Comparison of ENCODE assay signal across 8 cellular contexts in genomic region chr2:137823196-137823595, GRCh38.
"Had no signal": no experiment of that assay in that cellular context is flagged by ENCODE, and none has a peak within 500 bp of the region (broad histone marks: within the 10 kb centered on the region; RNA-seq: fewer than 3 reads in every experiment).

No MANE protein-coding gene starts in this region.

- ATAC-seq: GM12878 had no signal

- FAIRE-seq: G401.6, GM12878, GM12891, GM12892, GM18507, GM19239 had no signal

- H3K4me3 ChIP-seq: GM12878 had no signal

- DNase-seq: GDM1, GF-D8 had no signal
